Comparison of ENCODE assay signal across 23 cellular contexts in genomic region chr12:70332236-70332635, GRCh38.
"Had no signal": no experiment of that assay in that cellular context is flagged by ENCODE, and none has a peak within 500 bp of the region (broad histone marks: within the 10 kb centered on the region; RNA-seq: fewer than 3 reads in every experiment).

No MANE protein-coding gene starts in this region.

- DNase-seq: activated CD4-positive, alpha-beta T cell treated with anti-CD3 and anti-CD28 coated beads, Interleukin-2, amount 50 U/mL, for 4 hours; activated CD8-positive, alpha-beta memory T cell treated with anti-CD3 and anti-CD28 coated beads for 24 hours; activated CD8-positive, alpha-beta memory T cell treated with anti-CD3 and anti-CD28 coated beads, Interleukin-2, amount 50 U/mL, for 4 hours; activated naive CD8-positive, alpha-beta T cell treated with anti-CD3 and anti-CD28 coated beads for 36 hours; activated T-cell treated with anti-CD3 and anti-CD28 coated beads, Interleukin-2, amount 50 U/mL, for 24 hours; effector CD4-positive, alpha-beta T cell; foreskin melanocyte; kidney glomerular epithelial cell; left ventricle myocardium inferior; midbrain; natural killer cell; stimulated activated CD4-positive, alpha-beta T cell treated with anti-CD3 and anti-CD28 coated beads, Interleukin-12 subunit alpha, Interleukin-12 subunit beta, amount 100 ng/mL, for 4 hours; stimulated activated CD4-positive, alpha-beta T cell treated with anti-CD3 and anti-CD28 coated beads, Interleukin-4, amount 100 ng/mL, for 4 hours; stomach; T-helper 1 cell; T-helper 9 cell had no signal

- H3K27me3 ChIP-seq: right atrium auricular region, stomach, suprapubic skin, tibial nerve, vagina had no signal

- H3K4me1 ChIP-seq: left ventricle myocardium inferior, right atrium auricular region, stomach, suprapubic skin, tibial nerve, vagina had no signal

- ATAC-seq: activated T-helper 17 cell treated with anti-CD3 and anti-CD28 coated beads, Interleukin-2, amount 50 U/mL, for 72 hours; natural killer cell had no signal

- H3K36me3 Mint-ChIP-seq: natural killer cell had no signal

- H3K27ac ChIP-seq: left ventricle myocardium inferior, right atrium auricular region, stomach, suprapubic skin, tibial nerve, vagina had no signal

- H3K4me3 Mint-ChIP-seq: activated naive CD8-positive, alpha-beta T cell treated with anti-CD3 and anti-CD28 coated beads for 36 hours; activated T-cell treated with anti-CD3 and anti-CD28 coated beads, Interleukin-2, amount 50 U/mL, for 24 hours; activated T-helper 17 cell treated with anti-CD3 and anti-CD28 coated beads, Interleukin-2, amount 50 U/mL, for 72 hours; dendritic cell treated with granulocyte-macrophage colony-stimulating factor and Interleukin-4, amounts not matched to agents 40 ng/mL and 50 ng/mL, for 4 days; natural killer cell had no signal

- H3K27ac Mint-ChIP-seq: activated naive CD8-positive, alpha-beta T cell treated with anti-CD3 and anti-CD28 coated beads for 36 hours; activated T-cell treated with anti-CD3 and anti-CD28 coated beads, Interleukin-2, amount 50 U/mL, for 24 hours; activated T-helper 17 cell treated with anti-CD3 and anti-CD28 coated beads, Interleukin-2, amount 50 U/mL, for 72 hours; dendritic cell treated with granulocyte-macrophage colony-stimulating factor and Interleukin-4, amounts not matched to agents 40 ng/mL and 50 ng/mL, for 4 days; progenitor cell of endocrine pancreas had no signal

- H3K9me3 ChIP-seq: left ventricle myocardium inferior, right atrium auricular region, stomach, suprapubic skin, tibial nerve, vagina had no signal

- H3K27me3 Mint-ChIP-seq: activated naive CD8-positive, alpha-beta T cell treated with anti-CD3 and anti-CD28 coated beads for 36 hours; activated T-cell treated with anti-CD3 and anti-CD28 coated beads, Interleukin-2, amount 50 U/mL, for 24 hours; activated T-helper 17 cell treated with anti-CD3 and anti-CD28 coated beads, Interleukin-2, amount 50 U/mL, for 72 hours; dendritic cell treated with granulocyte-macrophage colony-stimulating factor and Interleukin-4, amounts not matched to agents 40 ng/mL and 50 ng/mL, for 4 days; progenitor cell of endocrine pancreas had no signal

- H3K4me3 ChIP-seq: left ventricle myocardium inferior, right atrium auricular region, stomach, suprapubic skin, tibial nerve, vagina had no signal

- H3K9me3 Mint-ChIP-seq: activated T-cell treated with anti-CD3 and anti-CD28 coated beads, Interleukin-2, amount 50 U/mL, for 24 hours; activated T-helper 17 cell treated with anti-CD3 and anti-CD28 coated beads, Interleukin-2, amount 50 U/mL, for 72 hours; dendritic cell treated with granulocyte-macrophage colony-stimulating factor and Interleukin-4, amounts not matched to agents 40 ng/mL and 50 ng/mL, for 4 days; natural killer cell had no signal
